ENCODE assay signal across 1 cellular context in genomic region chr2:233098615-233099014, GRCh38.
TF ChIP-seq lines count a peak whose summit lies in the region.

No MANE protein-coding gene starts in this region.

TF ChIP-seq in HepG2, 621 proteins besides CTCF, POLR2A, EP300 and RAD21 (continued from another document):
- no peak for TF ChIP-seq ZNF414 (CRISPR knock-in tag; IDR thresholded peaks at IDR 0.05)
- peak; percentile 31; the same call in 1 of the 2 replicates for TF ChIP-seq ZNF451 (CRISPR knock-in tag; IDR thresholded peaks at IDR 0.05)
TF ChIP-seq in HepG2: peak in this region for 7.
